ENCODE assay signal across 34 cellular contexts in the genomic region with DNA sequence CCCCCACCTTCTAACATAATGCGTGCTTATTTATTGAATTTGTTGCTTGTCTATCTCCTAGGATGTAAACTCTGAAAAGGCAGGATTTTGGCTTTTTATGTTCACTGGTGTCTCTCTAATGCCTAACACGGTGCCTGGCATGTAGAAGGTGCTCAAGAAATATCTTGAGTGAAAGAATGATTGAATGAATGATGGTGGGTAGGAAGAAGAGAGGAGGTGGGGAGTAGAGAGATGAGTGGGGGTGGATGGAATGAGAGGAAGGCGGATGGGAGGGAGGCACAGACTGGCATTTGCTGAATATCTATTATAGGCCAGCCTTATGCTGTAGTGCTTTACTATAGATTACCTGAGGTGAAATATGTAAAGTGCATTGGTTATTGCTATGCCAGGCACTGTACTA. TPM values are rescaled to one million over a fixed set of nuclear protein-coding genes. Genes with fewer than 3 reads are reported as not detected.
"Had no signal": no experiment of that assay in that cellular context is flagged by ENCODE, and none has a peak within 500 bp of the region (broad histone marks: within the 10 kb centered on the region; RNA-seq: fewer than 3 reads in every experiment).

No MANE protein-coding gene starts in this region.

- H3K27ac ChIP-seq: adrenal gland, cardiac muscle cell, coronary artery, gastroesophageal sphincter, left ventricle myocardium inferior, pancreas, prostate gland, vagina had no signal

- H3K4me1 ChIP-seq: pancreas, prostate gland had no signal

- DNase-seq: activated B cell treated with CpG ODN at 0.5 μM for 24 hours; activated CD4-positive, alpha-beta T cell treated with anti-CD3 and anti-CD28 coated beads, Interleukin-2, amount 50 U/mL, for 4 hours; activated effector memory CD4-positive, alpha-beta T cell treated with Interleukin-2 at 50 U/mL for 16 hours; activated naive CD4-positive, alpha-beta T cell treated with anti-CD3 and anti-CD28 coated beads for 36 hours; activated naive CD8-positive, alpha-beta T cell treated with anti-CD3 and anti-CD28 coated beads for 36 hours; activated T-cell treated with anti-CD3 and anti-CD28 coated beads for 4 hours; adrenal gland; aorta; cerebellar nuclear complex; effector memory CD8-positive, alpha-beta T cell; hypothalamus; left ventricle myocardium inferior; retina; stimulated activated CD4-positive, alpha-beta T cell treated with anti-CD3 and anti-CD28 coated beads, Interleukin-12 subunit alpha, Interleukin-12 subunit beta, amount 100 ng/mL, for 4 hours; stimulated activated CD4-positive, alpha-beta T cell treated with anti-CD3 and anti-CD28 coated beads, Interleukin-4, amount 100 ng/mL, for 24 hours; stimulated activated naive CD8-positive, alpha-beta T cell treated with anti-CD3 and anti-CD28 coated beads, Interleukin-15, amount 100 ng/mL, for 72 hours; substantia nigra; T-helper 2 cell had no signal

- H3K9me3 ChIP-seq: adrenal gland, gastroesophageal sphincter, left ventricle myocardium inferior, mucosa of descending colon, pancreas, prostate gland, upper lobe of left lung, vagina had no signal

- H3K27ac Mint-ChIP-seq: activated B cell treated with CpG ODN at 0.5 μM for 24 hours; activated naive CD4-positive, alpha-beta T cell treated with anti-CD3 and anti-CD28 coated beads for 36 hours; brain; effector memory CD8-positive, alpha-beta T cell; stimulated activated effector memory CD8-positive, alpha-beta T cell treated with anti-CD3 and anti-CD28 coated beads, Interleukin-12 subunit alpha, Interleukin-12 subunit beta, amount 100 ng/mL, for 72 hours; stimulated activated naive CD8-positive, alpha-beta T cell treated with anti-CD3 and anti-CD28 coated beads, Interleukin-15, amount 100 ng/mL, for 72 hours had no signal

- H3K36me3 Mint-ChIP-seq: activated naive CD8-positive, alpha-beta T cell treated with anti-CD3 and anti-CD28 coated beads for 36 hours; brain; stimulated activated effector memory CD8-positive, alpha-beta T cell treated with anti-CD3 and anti-CD28 coated beads, Interleukin-12 subunit alpha, Interleukin-12 subunit beta, amount 100 ng/mL, for 72 hours had no signal

- ATAC-seq: effector memory CD8-positive, alpha-beta T cell; sciatic nerve; stimulated activated effector memory CD8-positive, alpha-beta T cell treated with anti-CD3 and anti-CD28 coated beads, Interleukin-12 subunit alpha, Interleukin-12 subunit beta, amount 100 ng/mL, for 72 hours had no signal

- FAIRE-seq: endothelial cell of umbilical vein, pancreas had no signal

- H3K9me3 Mint-ChIP-seq: activated B cell treated with CpG ODN at 0.5 μM for 24 hours; activated naive CD4-positive, alpha-beta T cell treated with anti-CD3 and anti-CD28 coated beads for 36 hours; activated naive CD8-positive, alpha-beta T cell treated with anti-CD3 and anti-CD28 coated beads for 36 hours; effector memory CD8-positive, alpha-beta T cell; stimulated activated effector memory CD8-positive, alpha-beta T cell treated with anti-CD3 and anti-CD28 coated beads, Interleukin-12 subunit alpha, Interleukin-12 subunit beta, amount 100 ng/mL, for 72 hours; stimulated activated naive CD8-positive, alpha-beta T cell treated with anti-CD3 and anti-CD28 coated beads, Interleukin-15, amount 100 ng/mL, for 72 hours had no signal

- H3K4me3 ChIP-seq: adrenal gland, cardiac muscle cell, coronary artery, gastroesophageal sphincter, lung, mucosa of descending colon, prostate gland had no signal

- H3K36me3 ChIP-seq: adrenal gland, cardiac muscle cell, gastroesophageal sphincter, left ventricle myocardium inferior, pancreas, prostate gland, upper lobe of left lung, vagina had no signal

- H3K27me3 ChIP-seq: pancreas, upper lobe of left lung, vagina had no signal

- H3K4me3 Mint-ChIP-seq: activated B cell treated with CpG ODN at 0.5 μM for 24 hours; activated naive CD4-positive, alpha-beta T cell treated with anti-CD3 and anti-CD28 coated beads for 36 hours; activated naive CD8-positive, alpha-beta T cell treated with anti-CD3 and anti-CD28 coated beads for 36 hours; brain; effector memory CD8-positive, alpha-beta T cell; stimulated activated effector memory CD8-positive, alpha-beta T cell treated with anti-CD3 and anti-CD28 coated beads, Interleukin-12 subunit alpha, Interleukin-12 subunit beta, amount 100 ng/mL, for 72 hours; stimulated activated naive CD8-positive, alpha-beta T cell treated with anti-CD3 and anti-CD28 coated beads, Interleukin-15, amount 100 ng/mL, for 72 hours had no signal

RNA-seq across cellular contexts. Expression of gene PRSS36, which starts 2.3 kb away (rescaled TPM):
- total RNA-seq: endothelial cell of umbilical vein had no signal

RNA-seq across cellular contexts. Expression of gene PRSS8, which starts 12.0 kb away (rescaled TPM):
- total RNA-seq: activated B cell treated with CpG ODN at 0.5 μM for 24 hours; activated naive CD4-positive, alpha-beta T cell treated with anti-CD3 and anti-CD28 coated beads for 36 hours; activated naive CD8-positive, alpha-beta T cell treated with anti-CD3 and anti-CD28 coated beads for 36 hours; aorta; endothelial cell of umbilical vein; fibroblast of lung; fibroblast of villous mesenchyme; left ventricle myocardium inferior; sciatic nerve had no signal
- polyA plus RNA-seq: fibroblast of lung, neural cell had no signal
